7 cellular contexts compared by ENCODE assay signal in the genomic region with DNA sequence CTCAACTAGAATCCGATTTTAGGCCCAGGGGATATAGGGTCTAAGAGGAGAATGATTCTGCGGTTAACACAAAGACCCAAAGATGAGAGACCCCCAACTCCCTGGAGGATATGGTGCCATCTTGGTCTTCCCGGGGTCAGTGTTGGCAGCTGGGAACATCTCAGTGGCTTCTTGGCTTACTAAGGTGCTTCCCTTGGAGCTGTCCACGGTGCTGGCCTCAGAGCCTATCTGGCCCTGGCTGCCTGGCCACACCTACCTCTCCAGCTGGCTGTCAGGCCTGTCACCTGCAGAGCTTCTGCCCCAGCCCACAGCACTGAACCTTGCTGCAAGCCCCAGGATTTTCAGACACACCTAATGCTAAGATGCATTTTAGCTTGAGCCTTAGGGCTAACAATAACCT.
DNase-seq lines count a peak whose midpoint lies in the region; ATAC-seq and TF ChIP-seq lines count a peak whose summit lies in the region.

No MANE protein-coding gene starts in this region.

- POLR2A ChIA-PET in GM10248 (lab: Yijun Ruan, JAX) = no interaction called here

- H3K27me3 Mint-ChIP-seq in mesothelial cell of epicardium (ENCODE audit: low read depth) = peaks cover 68% of the 10 kb centered on the region

- no peak for ATAC-seq in HG03108 (IDR thresholded peaks at IDR 0.05; ENCODE audit: unreplicated experiment)

- no peak overlapping the region for H3K4me3 Mint-ChIP-seq in mesothelial cell of epicardium

- no peaks in the 10 kb centered on the region for H3K36me3 Mint-ChIP-seq in mesothelial cell of epicardium

- H3K4me1 Mint-ChIP-seq in mesothelial cell of epicardium = no peaks in the 10 kb centered on the region

- in situ Hi-C loops in T47D (cut with HindIII; ENCODE audit: low pct_unique_long_range_greater_than_20kb, low sequenced_read_pairs) = no loop called here

- H3K9me3 Mint-ChIP-seq in mesothelial cell of epicardium = no peaks in the 10 kb centered on the region

- no peak for TF ChIP-seq CTCF in GM10248 (IDR thresholded peaks at IDR 0.05; ENCODE audit: control extremely low read depth, extremely low read depth, low read depth, missing control alignments)
- no peak for TF ChIP-seq CTCF in LNCaP clone FGC (IDR thresholded peaks at IDR 0.05; ENCODE audit: control insufficient read depth, extremely low read depth, insufficient read depth)
- TF ChIP-seq CTCF in mesothelial cell of epicardium (IDR thresholded peaks at IDR 0.05; ENCODE audit: unreplicated experiment) = no peak

- CTCF ChIA-PET in GM10248 (lab: Yijun Ruan, JAX) = interaction anchor here (1.2 kb wide), 2 partner anchors 11 to 31 kb away, joined by 3 read pairs; no protein-coding TSS in a partner anchor

- no peak overlapping the region for H3K27ac Mint-ChIP-seq in mesothelial cell of epicardium

- DNase-seq in GM10248 (ENCODE audit: extremely low spot score) (peak; percentile 39), LNCaP clone FGC (ENCODE audit: low read depth) (peak; percentile 35), T47D (ENCODE audit: low read depth in 1 of 2, low spot score in 1 of 2) (peak; percentile 76 to 87), mesothelial cell of epicardium (ENCODE audit: low spot score in 2 of 2, unreplicated experiment in 2 of 2) (peak; percentile 61 to 79), dedifferentiated amniotic fluid mesenchymal stem cell (ENCODE audit: extremely low spot score) (no peak), NCI-H1694 (lab: John Stamatoyannopoulos, UW) (no peak)

- no peak overlapping the region for H3K4me3 ChIP-seq in LNCaP clone FGC (ENCODE audit: low read depth, low read length)

Comparison
In these comparisons a context has a peak if more than half of its experiments do, and no peak if none do; other contexts are left out.
1. DNase-seq: peak in GM10248 (single experiment), LNCaP clone FGC (single experiment), T47D (2 of 2) and mesothelial cell of epicardium (2 of 2); none in dedifferentiated amniotic fluid mesenchymal stem cell (single experiment) and NCI-H1694 (single experiment).